In the genomic region with DNA sequence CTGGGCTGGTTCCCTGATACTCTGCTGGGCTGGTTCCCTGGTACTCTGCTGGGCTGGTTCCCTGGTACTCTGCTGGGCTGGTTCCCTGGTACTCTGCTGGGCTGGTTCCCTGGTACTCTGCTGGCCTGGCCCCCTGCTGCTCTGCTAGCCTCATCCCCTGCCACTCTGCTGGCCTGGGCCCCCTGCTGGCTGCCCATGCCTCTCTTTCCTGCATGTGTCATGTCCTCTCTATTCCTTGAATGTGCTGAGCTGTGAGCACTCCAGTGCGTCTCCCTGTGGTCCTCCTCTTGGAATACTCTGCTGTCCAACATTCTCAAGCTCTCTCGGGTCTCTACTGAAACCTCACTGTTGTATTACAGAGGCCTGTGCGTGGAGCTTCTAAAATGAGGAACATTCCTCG, we compare ENCODE assay signal across 14 cellular contexts.
DNase-seq lines count a peak whose midpoint lies in the region; TF ChIP-seq lines count a peak whose summit lies in the region.
"Had no signal": no experiment of that assay in that cellular context is flagged by ENCODE, and none has a peak within 500 bp of the region (broad histone marks: within the 10 kb centered on the region; RNA-seq: fewer than 3 reads in every experiment).

No MANE protein-coding gene starts in this region.

- H3K27ac ChIP-seq in cardiac muscle cell: no peak overlapping the region
- no peak overlapping the region for H3K27ac ChIP-seq in right atrium auricular region
- no peak overlapping the region for H3K27ac ChIP-seq in ascending aorta
- H3K27ac ChIP-seq: BLaER1, skin epidermis, upper lobe of left lung had no signal

- peak; percentile 2 for TF ChIP-seq CTCF in cardiac muscle cell (IDR thresholded peaks at IDR 0.05; ENCODE audit: low read depth, low read length)
- TF ChIP-seq CTCF in right atrium auricular region (IDR thresholded peaks at IDR 0.05): no peak
- TF ChIP-seq CTCF in NB4 (IDR thresholded peaks at IDR 0.05; ENCODE audit: low read depth, low read length): no peak
- no peak for TF ChIP-seq CTCF in endothelial cell (IDR thresholded peaks at IDR 0.05; ENCODE audit: unreplicated experiment)
- no peak for TF ChIP-seq CTCF in ascending aorta (IDR thresholded peaks at IDR 0.05)

- DNase-seq in cardiac muscle cell (ENCODE audit: low read depth in 1 of 2, low spot score in 1 of 2): peak in 1 of 2 donors; percentile 4
- DNase-seq in right atrium auricular region (ENCODE audit: low spot score): no peak
- DNase-seq in NB4 (ENCODE audit: low read depth): peak; percentile 20
- DNase-seq in endothelial cell (ENCODE audit: low spot score): peak; percentile 47
- no peak for DNase-seq in putamen (ENCODE audit: low spot score)
- DNase-seq in NCI-H226: no peak
- no peak for DNase-seq in ascending aorta (ENCODE audit: low spot score in 2 of 2)
- no peak for DNase-seq in NCI-H2171 treated with DMSO at 0.1 percent for 48 hours (lab: John Stamatoyannopoulos, UW)
- DNase-seq: activated CD4-positive, alpha-beta T cell treated with anti-CD3 and anti-CD28 coated beads, Interleukin-2, amount 50 U/mL, for 1 hour; central memory CD4-positive, alpha-beta T cell had no signal

- no peaks in the 10 kb centered on the region for H3K9me3 Mint-ChIP-seq in endothelial cell (ENCODE audit: unreplicated experiment)
- H3K9me3 Mint-ChIP-seq: nephron had no signal

- H3K27me3 Mint-ChIP-seq in endothelial cell (ENCODE audit: unreplicated experiment): peaks cover 1% of the 10 kb centered on the region

- H3K9me3 ChIP-seq in cardiac muscle cell (ENCODE audit: low read depth) (no peaks in the 10 kb centered on the region), right atrium auricular region (no peaks in the 10 kb centered on the region), ascending aorta (no peaks in the 10 kb centered on the region)
- H3K9me3 ChIP-seq: BLaER1, upper lobe of left lung had no signal

- H3K27ac Mint-ChIP-seq in endothelial cell (ENCODE audit: unreplicated experiment): no peak overlapping the region
- H3K27ac Mint-ChIP-seq: nephron had no signal

- H3K4me3 Mint-ChIP-seq in endothelial cell (ENCODE audit: unreplicated experiment): no peak overlapping the region
- H3K4me3 Mint-ChIP-seq: nephron had no signal

- H3K36me3 ChIP-seq in cardiac muscle cell: no peaks in the 10 kb centered on the region
- no peaks in the 10 kb centered on the region for H3K36me3 ChIP-seq in right atrium auricular region
- H3K36me3 ChIP-seq in ascending aorta: no peaks in the 10 kb centered on the region
- H3K36me3 ChIP-seq: BLaER1, upper lobe of left lung had no signal

- H3K4me1 ChIP-seq in cardiac muscle cell (ENCODE audit: low read depth): no peaks in the 10 kb centered on the region
- no peaks in the 10 kb centered on the region for H3K4me1 ChIP-seq in right atrium auricular region
- H3K4me1 ChIP-seq in ascending aorta: no peaks in the 10 kb centered on the region
- H3K4me1 ChIP-seq: BLaER1, upper lobe of left lung had no signal

- intact Hi-C loops in ascending aorta (cut with DNase I): no loop called here

- H3K4me3 ChIP-seq in cardiac muscle cell (no peak overlapping the region), right atrium auricular region (no peak overlapping the region), NB4 (ENCODE audit: low read depth, low read length) (no peak overlapping the region), ascending aorta (no peak overlapping the region)
- H3K4me3 ChIP-seq: BLaER1, skin epidermis, upper lobe of left lung had no signal

- H3K27me3 ChIP-seq in cardiac muscle cell (no peaks in the 10 kb centered on the region), right atrium auricular region (no peaks in the 10 kb centered on the region), ascending aorta (no peaks in the 10 kb centered on the region)
- H3K27me3 ChIP-seq: BLaER1, upper lobe of left lung had no signal

- no peak for TF ChIP-seq POLR2A in NB4 (IDR thresholded peaks at IDR 0.05; ENCODE audit: extremely low read depth, insufficient read length)

- H3K36me3 Mint-ChIP-seq in endothelial cell (ENCODE audit: low read depth, unreplicated experiment): no peaks in the 10 kb centered on the region

- no peaks in the 10 kb centered on the region for H3K4me1 Mint-ChIP-seq in endothelial cell (ENCODE audit: unreplicated experiment)

Comparison
In these comparisons a context has a peak if more than half of its experiments do, and no peak if none do; other contexts are left out.
1. DNase-seq: peak in NB4 (single experiment) and endothelial cell (single experiment); none in right atrium auricular region (single experiment), putamen (single experiment), NCI-H226 (single experiment), ascending aorta (0 of 2) and NCI-H2171 treated with DMSO at 0.1 percent for 48 hours (single experiment).